9 cellular contexts compared by ENCODE assay signal in genomic region chr10:96138102-96138501, GRCh38. TPM values are rescaled to one million over a fixed set of nuclear protein-coding genes. Genes with fewer than 3 reads are reported as not detected.
A peak's percentile ranks its signal among the peaks of the same experiment; 100 is the strongest.
DNase-seq lines count a peak whose midpoint lies in the region; ATAC-seq, FAIRE-seq and TF ChIP-seq lines count a peak whose summit lies in the region.
"Had no signal": no experiment of that assay in that cellular context is flagged by ENCODE, and none has a peak within 500 bp of the region (broad histone marks: within the 10 kb centered on the region; RNA-seq: fewer than 3 reads in every experiment).

No MANE protein-coding gene starts in this region.

- no peaks in the 10 kb centered on the region for H3K27me3 ChIP-seq in vagina

- peaks cover 0 to 36% of the 10 kb centered on the region in 2 donors for H3K36me3 ChIP-seq in vagina

- peak; percentile 14 for DNase-seq in GM12891 (ENCODE audit: insufficient read length, low spot score)
- peak; percentile 14 for DNase-seq in GM19240 (ENCODE audit: insufficient read length, low spot score)
- no peak for DNase-seq in NCI-H226
- no peak for DNase-seq in NCI-H82 treated with DMSO at 0.1 percent for 48 hours (lab: John Stamatoyannopoulos, UW; ENCODE audit: unreplicated experiment)
- no peak for DNase-seq in vagina (ENCODE audit: extremely low spot score in 2 of 2)
- DNase-seq in posterior vena cava (ENCODE audit: low spot score): no peak
- DNase-seq: NCI-H2081 had no signal

- no peak for TF ChIP-seq CTCF in vagina (IDR thresholded peaks at IDR 0.05)

- FAIRE-seq in GM12891 (lab: Jason Lieb, UNC): peak; percentile 92

- no peaks in the 10 kb centered on the region for H3K4me1 ChIP-seq in vagina

- no peaks in the 10 kb centered on the region for H3K9me3 ChIP-seq in vagina

- ATAC-seq in HG02678 (IDR thresholded peaks at IDR 0.05; ENCODE audit: unreplicated experiment): peak; percentile 93
- ATAC-seq in HG03520 (IDR thresholded peaks at IDR 0.05; ENCODE audit: unreplicated experiment): peak; percentile 94

- no peak for TF ChIP-seq POLR2A in GM12891 (IDR thresholded peaks at IDR 0.05; ENCODE audit: low read depth, low read length)
- TF ChIP-seq POLR2A in vagina (IDR thresholded peaks at IDR 0.05): no peak

- no peak overlapping the region for H3K27ac ChIP-seq in vagina

- no peak overlapping the region for H3K4me3 ChIP-seq in vagina

- intact Hi-C loops in vagina (cut with DNase I): no loop called here
- intact Hi-C loops in posterior vena cava (cut with DNase I): no loop called here

TF ChIP-seq in GM12891, 5 proteins besides CTCF, POLR2A, EP300 and RAD21:
- no peak for TF ChIP-seq TAF1 (IDR thresholded peaks at IDR 0.05; ENCODE audit: low read depth, low read length)
- no peak for TF ChIP-seq POU2F2 (IDR thresholded peaks at IDR 0.05; ENCODE audit: low read depth, low read length)
- no peak for TF ChIP-seq POLR2AphosphoS5 (IDR thresholded peaks at IDR 0.05; ENCODE audit: low read depth, low read length)
- no peak for TF ChIP-seq PAX5 (IDR thresholded peaks at IDR 0.05; ENCODE audit: insufficient read depth, low read length, severe bottlenecking)
- TF ChIP-seq SPI1 (IDR thresholded peaks at IDR 0.05; ENCODE audit: low read depth, low read length): peak; percentile 77

RNA-seq across cellular contexts. Expression of gene ZNF518A, which starts 8.0 kb away (rescaled TPM):
- 7.1 TPM for polyA plus RNA-seq in GM12891 (2012; ENCODE audit: low read depth, missing spikeins)
- 12.5 TPM for total RNA-seq in vagina
- 10 to 100 TPM; 20.0 to 23.1 TPM for total RNA-seq in posterior vena cava

Comparison
In these comparisons a context has a peak if more than half of its experiments do, and no peak if none do; other contexts are left out.
1. DNase-seq: peak in GM12891 (single experiment) and GM19240 (single experiment); none in NCI-H226 (single experiment), NCI-H82 treated with DMSO at 0.1 percent for 48 hours (single experiment), vagina (0 of 2) and posterior vena cava (single experiment).